12 cellular contexts compared by ENCODE assay signal in the genomic region with DNA sequence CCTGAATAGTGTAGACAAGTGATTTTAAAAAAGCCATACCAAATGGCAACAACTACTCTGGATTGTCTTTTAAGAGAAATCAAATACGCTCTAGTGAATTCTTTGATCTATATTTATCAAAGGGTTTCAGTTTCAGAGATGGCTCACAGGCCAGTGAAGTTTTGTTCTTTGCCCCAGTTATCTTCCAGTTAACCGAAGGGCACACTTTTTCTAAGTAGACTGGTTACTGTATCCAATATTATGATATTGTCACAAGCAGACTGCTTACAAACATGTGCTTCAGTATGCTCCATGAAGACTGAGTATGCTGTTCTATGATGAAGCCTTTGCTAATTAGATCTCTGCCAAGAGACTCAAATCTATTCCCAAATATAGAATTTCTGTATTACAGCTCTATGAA.
DNase-seq lines count a peak whose midpoint lies in the region; ATAC-seq and TF ChIP-seq lines count a peak whose summit lies in the region.
"Had no signal": no experiment of that assay in that cellular context is flagged by ENCODE, and none has a peak within 500 bp of the region (broad histone marks: within the 10 kb centered on the region; RNA-seq: fewer than 3 reads in every experiment).

No MANE protein-coding gene starts in this region.

- H3K4me3 Mint-ChIP-seq in activated naive CD4-positive, alpha-beta T cell treated with anti-CD3 and anti-CD28 coated beads for 36 hours = no peak overlapping the region
- H3K4me3 Mint-ChIP-seq: GM23338 had no signal

- CTCF ChIA-PET in activated naive CD4-positive, alpha-beta T cell treated with anti-CD3 and anti-CD28 coated beads for 36 hours (lab: Charles Lee) = interaction anchor here (0.7 kb wide), 1 partner anchor 304 kb away, joined by 4 read pairs; a partner anchor contains a TSS

- no peak overlapping the region for H3K27ac Mint-ChIP-seq in activated naive CD4-positive, alpha-beta T cell treated with anti-CD3 and anti-CD28 coated beads, Interleukin-2, amount 50 U/mL, for 72 hours
- no peak overlapping the region for H3K27ac Mint-ChIP-seq in activated naive CD4-positive, alpha-beta T cell treated with anti-CD3 and anti-CD28 coated beads for 36 hours

- in situ Hi-C loops in gastrocnemius medialis (cut with MboI; ENCODE audit: low sequenced_read_pairs in 4 of 4) = no loop called here

- H3K4me1 Mint-ChIP-seq in activated naive CD4-positive, alpha-beta T cell treated with anti-CD3 and anti-CD28 coated beads for 36 hours (ENCODE audit: low read depth) = peaks cover 10% of the 10 kb centered on the region
- H3K4me1 Mint-ChIP-seq: GM23338 had no signal

- H3K9me3 ChIP-seq in gastrocnemius medialis = no peaks in the 10 kb centered on the region
- H3K9me3 ChIP-seq: prostate gland had no signal

- TF ChIP-seq POLR2A in gastrocnemius medialis (IDR thresholded peaks at IDR 0.05) = no peak

- H3K36me3 ChIP-seq in gastrocnemius medialis = peaks cover 0 to 36% of the 10 kb centered on the region in 2 donors
- H3K36me3 ChIP-seq: prostate gland had no signal

- peak; percentile 53 to 73 for ATAC-seq in activated naive CD4-positive, alpha-beta T cell treated with anti-CD3 and anti-CD28 coated beads, Interleukin-2, amount 50 U/mL, for 72 hours
- ATAC-seq in HG02678 (IDR thresholded peaks at IDR 0.05; ENCODE audit: unreplicated experiment) = peak; percentile 76
- peak; percentile 38 to 63 for ATAC-seq in gastrocnemius medialis
- ATAC-seq: GM23338 had no signal

- intact Hi-C loops in activated naive CD4-positive, alpha-beta T cell treated with anti-CD3 and anti-CD28 coated beads for 36 hours (cut with micrococcal nuclease) = no loop called here
- intact Hi-C loops in gastrocnemius medialis (cut with DNase I; ENCODE audit: low total_unique reads) = no loop called here

- H3K27ac ChIP-seq in gastrocnemius medialis (peak overlapping the region; percentile 66 to 77 (median 73)), caudate nucleus (ENCODE audit: low read depth, low read length) (no peak overlapping the region)
- H3K27ac ChIP-seq: prostate gland had no signal

- no peak for DNase-seq in activated naive CD4-positive, alpha-beta T cell treated with anti-CD3 and anti-CD28 coated beads, Interleukin-2, amount 50 U/mL, for 72 hours (ENCODE audit: low spot score in 2 of 2)
- DNase-seq in activated naive CD4-positive, alpha-beta T cell treated with anti-CD3 and anti-CD28 coated beads for 36 hours = no peak
- DNase-seq in NAMALWA (ENCODE audit: low spot score) (peak; percentile 61), gastrocnemius medialis (no peak), glomerular visceral epithelial cell (ENCODE audit: extremely low spot score) (no peak), NCI-H526 (lab: John Stamatoyannopoulos, UW) (no peak), caudate nucleus (lab: John Stamatoyannopoulos, UW) (no peak)
- DNase-seq: kidney, NCI-H2171 treated with DMSO at 0.1 percent for 48 hours had no signal

- H3K36me3 Mint-ChIP-seq in activated naive CD4-positive, alpha-beta T cell treated with anti-CD3 and anti-CD28 coated beads, Interleukin-2, amount 50 U/mL, for 72 hours = peaks cover 15 to 21% of the 10 kb centered on the region in 2 donors
- peaks cover 32% of the 10 kb centered on the region for H3K36me3 Mint-ChIP-seq in activated naive CD4-positive, alpha-beta T cell treated with anti-CD3 and anti-CD28 coated beads for 36 hours (ENCODE audit: low read depth)

- no peaks in the 10 kb centered on the region for H3K9me3 Mint-ChIP-seq in activated naive CD4-positive, alpha-beta T cell treated with anti-CD3 and anti-CD28 coated beads, Interleukin-2, amount 50 U/mL, for 72 hours
- H3K9me3 Mint-ChIP-seq in activated naive CD4-positive, alpha-beta T cell treated with anti-CD3 and anti-CD28 coated beads for 36 hours = peaks cover 6% of the 10 kb centered on the region

- no peak for TF ChIP-seq CTCF in gastrocnemius medialis (IDR thresholded peaks at IDR 0.05 in 4 of 5, conservative IDR thresholded peaks at IDR 0.05 in 1 of 5)

- H3K4me1 ChIP-seq in gastrocnemius medialis = peaks cover 12 to 16% of the 10 kb centered on the region in 2 donors
- H3K4me1 ChIP-seq: prostate gland had no signal

- no peaks in the 10 kb centered on the region for H3K27me3 ChIP-seq in gastrocnemius medialis

- H3K27me3 Mint-ChIP-seq in activated naive CD4-positive, alpha-beta T cell treated with anti-CD3 and anti-CD28 coated beads for 36 hours (ENCODE audit: low read depth) = no peaks in the 10 kb centered on the region

- H3K4me3 ChIP-seq in gastrocnemius medialis = no peak overlapping the region
- H3K4me3 ChIP-seq: GM23338, prostate gland had no signal
